In the genomic region with DNA sequence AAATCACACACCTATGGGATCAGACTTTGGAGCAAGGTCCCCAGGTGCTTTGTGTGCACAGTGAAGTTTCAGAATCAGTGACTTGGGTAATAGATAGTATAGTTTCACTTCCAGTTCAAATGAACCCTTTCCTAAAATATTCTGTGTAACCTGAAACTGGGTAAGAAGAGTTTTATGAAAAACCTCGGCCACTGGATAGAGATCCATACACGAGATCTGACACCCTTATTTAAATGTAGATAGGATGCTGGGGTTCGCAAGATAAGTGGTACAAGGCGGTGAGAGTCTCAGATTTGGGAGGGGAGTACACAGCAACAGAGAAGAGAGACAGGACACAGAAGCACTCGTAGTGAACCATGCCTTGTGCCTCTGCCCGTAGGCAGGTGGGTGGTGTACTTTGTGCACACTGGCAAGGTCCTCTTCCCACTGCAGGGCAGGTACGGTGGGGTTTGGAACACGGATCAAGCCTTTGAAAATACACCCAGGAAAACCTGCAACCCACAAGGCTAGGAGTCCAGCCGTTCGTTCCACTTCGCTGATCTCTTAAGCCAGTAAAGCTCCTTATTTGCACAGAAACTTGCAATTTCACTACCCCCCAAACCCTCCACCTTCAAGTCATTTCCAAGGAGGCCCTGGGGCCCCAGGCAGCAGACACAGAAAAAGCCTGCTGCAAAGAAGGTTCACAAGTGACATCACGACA, we compare ENCODE assay signal across 1 cellular context.
A peak's percentile ranks its signal among the peaks of the same experiment; 100 is the strongest.
TF ChIP-seq lines count a peak whose summit lies in the region.

No MANE protein-coding gene starts in this region.

TF ChIP-seq in GM12878, 131 proteins besides CTCF, POLR2A, EP300 and RAD21 (continued from another document and continues in another):
- TF ChIP-seq, protein P1, sequence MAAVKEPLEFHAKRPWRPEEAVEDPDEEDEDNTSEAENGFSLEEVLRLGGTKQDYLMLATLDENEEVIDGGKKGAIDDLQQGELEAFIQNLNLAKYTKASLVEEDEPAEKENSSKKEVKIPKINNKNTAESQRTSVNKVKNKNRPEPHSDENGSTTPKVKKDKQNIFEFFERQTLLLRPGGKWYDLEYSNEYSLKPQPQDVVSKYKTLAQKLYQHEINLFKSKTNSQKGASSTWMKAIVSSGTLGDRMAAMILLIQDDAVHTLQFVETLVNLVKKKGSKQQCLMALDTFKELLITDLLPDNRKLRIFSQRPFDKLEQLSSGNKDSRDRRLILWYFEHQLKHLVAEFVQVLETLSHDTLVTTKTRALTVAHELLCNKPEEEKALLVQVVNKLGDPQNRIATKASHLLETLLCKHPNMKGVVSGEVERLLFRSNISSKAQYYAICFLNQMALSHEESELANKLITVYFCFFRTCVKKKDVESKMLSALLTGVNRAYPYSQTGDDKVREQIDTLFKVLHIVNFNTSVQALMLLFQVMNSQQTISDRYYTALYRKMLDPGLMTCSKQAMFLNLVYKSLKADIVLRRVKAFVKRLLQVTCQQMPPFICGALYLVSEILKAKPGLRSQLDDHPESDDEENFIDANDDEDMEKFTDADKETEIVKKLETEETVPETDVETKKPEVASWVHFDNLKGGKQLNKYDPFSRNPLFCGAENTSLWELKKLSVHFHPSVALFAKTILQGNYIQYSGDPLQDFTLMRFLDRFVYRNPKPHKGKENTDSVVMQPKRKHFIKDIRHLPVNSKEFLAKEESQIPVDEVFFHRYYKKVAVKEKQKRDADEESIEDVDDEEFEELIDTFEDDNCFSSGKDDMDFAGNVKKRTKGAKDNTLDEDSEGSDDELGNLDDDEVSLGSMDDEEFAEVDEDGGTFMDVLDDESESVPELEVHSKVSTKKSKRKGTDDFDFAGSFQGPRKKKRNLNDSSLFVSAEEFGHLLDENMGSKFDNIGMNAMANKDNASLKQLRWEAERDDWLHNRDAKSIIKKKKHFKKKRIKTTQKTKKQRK (IDR thresholded peaks at IDR 0.05; ENCODE audit: low read depth, low read length), result no peak
- TF ChIP-seq NFYA (IDR thresholded peaks at IDR 0.05; ENCODE audit: borderline replicate concordance, low read depth, low read length), result no peak
- no peak for TF ChIP-seq ZNF384 (IDR thresholded peaks at IDR 0.05; ENCODE audit: borderline replicate concordance, low read depth, low read length)
- no peak for TF ChIP-seq POLR2AphosphoS5 (IDR thresholded peaks at IDR 0.05; ENCODE audit: low read length)
- TF ChIP-seq CHD1 (IDR thresholded peaks at IDR 0.05; ENCODE audit: low read depth, low read length), result no peak
- peak; percentile 41; the same call in 1 of the 2 replicates for TF ChIP-seq RUNX3 (IDR thresholded peaks at IDR 0.05; ENCODE audit: low read length)
- no peak for TF ChIP-seq ESRRA (IDR thresholded peaks at IDR 0.05; ENCODE audit: low read length)
- TF ChIP-seq CREB1 (IDR thresholded peaks at IDR 0.05; ENCODE audit: low read depth), result peak; percentile 72; the same call in 1 of the 2 replicates
- TF ChIP-seq SREBF2 (IDR thresholded peaks at IDR 0.05; ENCODE audit: low read length), result no peak
- no peak for TF ChIP-seq SIX5 (IDR thresholded peaks at IDR 0.05; ENCODE audit: low read depth, low read length, severe bottlenecking)
- no peak for TF ChIP-seq TARDBP (IDR thresholded peaks at IDR 0.05; ENCODE audit: borderline replicate concordance)
- TF ChIP-seq, protein P2, sequence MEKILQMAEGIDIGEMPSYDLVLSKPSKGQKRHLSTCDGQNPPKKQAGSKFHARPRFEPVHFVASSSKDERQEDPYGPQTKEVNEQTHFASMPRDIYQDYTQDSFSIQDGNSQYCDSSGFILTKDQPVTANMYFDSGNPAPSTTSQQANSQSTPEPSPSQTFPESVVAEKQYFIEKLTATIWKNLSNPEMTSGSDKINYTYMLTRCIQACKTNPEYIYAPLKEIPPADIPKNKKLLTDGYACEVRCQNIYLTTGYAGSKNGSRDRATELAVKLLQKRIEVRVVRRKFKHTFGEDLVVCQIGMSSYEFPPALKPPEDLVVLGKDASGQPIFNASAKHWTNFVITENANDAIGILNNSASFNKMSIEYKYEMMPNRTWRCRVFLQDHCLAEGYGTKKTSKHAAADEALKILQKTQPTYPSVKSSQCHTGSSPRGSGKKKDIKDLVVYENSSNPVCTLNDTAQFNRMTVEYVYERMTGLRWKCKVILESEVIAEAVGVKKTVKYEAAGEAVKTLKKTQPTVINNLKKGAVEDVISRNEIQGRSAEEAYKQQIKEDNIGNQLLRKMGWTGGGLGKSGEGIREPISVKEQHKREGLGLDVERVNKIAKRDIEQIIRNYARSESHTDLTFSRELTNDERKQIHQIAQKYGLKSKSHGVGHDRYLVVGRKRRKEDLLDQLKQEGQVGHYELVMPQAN (conservative IDR thresholded peaks at IDR 0.05), result no peak
- 0 out of 2 replicates have a peak, but pooled peaks have one; percentile 14 for TF ChIP-seq GABPA (IDR thresholded peaks at IDR 0.05; ENCODE audit: low read depth)
- TF ChIP-seq PAX5 (IDR thresholded peaks at IDR 0.05; ENCODE audit: borderline replicate concordance, low read depth, low read length), result peak; percentile 98
- no peak for TF ChIP-seq ZZZ3 (IDR thresholded peaks at IDR 0.05; ENCODE audit: control insufficient read depth, insufficient read length, low read depth)
- TF ChIP-seq HDAC2 (IDR thresholded peaks at IDR 0.05), result no peak
- TF ChIP-seq CREM (IDR thresholded peaks at IDR 0.05; ENCODE audit: low read depth), result 0 out of 2 replicates have a peak, but pooled peaks have one; percentile 54
- no peak for TF ChIP-seq PAX8 (IDR thresholded peaks at IDR 0.05)
- TF ChIP-seq RFX5 (IDR thresholded peaks at IDR 0.05; ENCODE audit: low read depth, low read length), result no peak
- TF ChIP-seq CEBPB (IDR thresholded peaks at IDR 0.05; ENCODE audit: borderline replicate concordance in 1 of 2, low read depth in 2 of 2, low read length in 2 of 2), result no peak
- TF ChIP-seq, protein P3, sequence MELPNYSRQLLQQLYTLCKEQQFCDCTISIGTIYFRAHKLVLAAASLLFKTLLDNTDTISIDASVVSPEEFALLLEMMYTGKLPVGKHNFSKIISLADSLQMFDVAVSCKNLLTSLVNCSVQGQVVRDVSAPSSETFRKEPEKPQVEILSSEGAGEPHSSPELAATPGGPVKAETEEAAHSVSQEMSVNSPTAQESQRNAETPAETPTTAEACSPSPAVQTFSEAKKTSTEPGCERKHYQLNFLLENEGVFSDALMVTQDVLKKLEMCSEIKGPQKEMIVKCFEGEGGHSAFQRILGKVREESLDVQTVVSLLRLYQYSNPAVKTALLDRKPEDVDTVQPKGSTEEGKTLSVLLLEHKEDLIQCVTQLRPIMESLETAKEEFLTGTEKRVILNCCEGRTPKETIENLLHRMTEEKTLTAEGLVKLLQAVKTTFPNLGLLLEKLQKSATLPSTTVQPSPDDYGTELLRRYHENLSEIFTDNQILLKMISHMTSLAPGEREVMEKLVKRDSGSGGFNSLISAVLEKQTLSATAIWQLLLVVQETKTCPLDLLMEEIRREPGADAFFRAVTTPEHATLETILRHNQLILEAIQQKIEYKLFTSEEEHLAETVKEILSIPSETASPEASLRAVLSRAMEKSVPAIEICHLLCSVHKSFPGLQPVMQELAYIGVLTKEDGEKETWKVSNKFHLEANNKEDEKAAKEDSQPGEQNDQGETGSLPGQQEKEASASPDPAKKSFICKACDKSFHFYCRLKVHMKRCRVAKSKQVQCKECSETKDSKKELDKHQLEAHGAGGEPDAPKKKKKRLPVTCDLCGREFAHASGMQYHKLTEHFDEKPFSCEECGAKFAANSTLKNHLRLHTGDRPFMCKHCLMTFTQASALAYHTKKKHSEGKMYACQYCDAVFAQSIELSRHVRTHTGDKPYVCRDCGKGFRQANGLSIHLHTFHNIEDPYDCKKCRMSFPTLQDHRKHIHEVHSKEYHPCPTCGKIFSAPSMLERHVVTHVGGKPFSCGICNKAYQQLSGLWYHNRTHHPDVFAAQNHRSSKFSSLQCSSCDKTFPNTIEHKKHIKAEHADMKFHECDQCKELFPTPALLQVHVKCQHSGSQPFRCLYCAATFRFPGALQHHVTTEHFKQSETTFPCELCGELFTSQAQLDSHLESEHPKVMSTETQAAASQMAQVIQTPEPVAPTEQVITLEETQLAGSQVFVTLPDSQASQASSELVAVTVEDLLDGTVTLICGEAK (IDR thresholded peaks at IDR 0.05; ENCODE audit: borderline replicate concordance), result no peak
- TF ChIP-seq, protein P4, sequence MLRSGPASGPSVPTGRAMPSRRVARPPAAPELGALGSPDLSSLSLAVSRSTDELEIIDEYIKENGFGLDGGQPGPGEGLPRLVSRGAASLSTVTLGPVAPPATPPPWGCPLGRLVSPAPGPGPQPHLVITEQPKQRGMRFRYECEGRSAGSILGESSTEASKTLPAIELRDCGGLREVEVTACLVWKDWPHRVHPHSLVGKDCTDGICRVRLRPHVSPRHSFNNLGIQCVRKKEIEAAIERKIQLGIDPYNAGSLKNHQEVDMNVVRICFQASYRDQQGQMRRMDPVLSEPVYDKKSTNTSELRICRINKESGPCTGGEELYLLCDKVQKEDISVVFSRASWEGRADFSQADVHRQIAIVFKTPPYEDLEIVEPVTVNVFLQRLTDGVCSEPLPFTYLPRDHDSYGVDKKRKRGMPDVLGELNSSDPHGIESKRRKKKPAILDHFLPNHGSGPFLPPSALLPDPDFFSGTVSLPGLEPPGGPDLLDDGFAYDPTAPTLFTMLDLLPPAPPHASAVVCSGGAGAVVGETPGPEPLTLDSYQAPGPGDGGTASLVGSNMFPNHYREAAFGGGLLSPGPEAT (IDR thresholded peaks at IDR 0.05; ENCODE audit: low read depth), result no peak
- TF ChIP-seq CBX3 (IDR thresholded peaks at IDR 0.05; ENCODE audit: borderline replicate concordance, low read depth), result no peak
- TF ChIP-seq FOS (IDR thresholded peaks at IDR 0.05; ENCODE audit: borderline replicate concordance, extremely low read depth, insufficient read length), result no peak
- TF ChIP-seq NFIC (IDR thresholded peaks at IDR 0.05; ENCODE audit: low read depth, low read length), result peak; percentile 55
- no peak for TF ChIP-seq SMARCA5 (IDR thresholded peaks at IDR 0.05)
- TF ChIP-seq SP1 (IDR thresholded peaks at IDR 0.05; ENCODE audit: low read depth, low read length), result no peak
- no peak for TF ChIP-seq ZSCAN29 (IDR thresholded peaks at IDR 0.05)
- TF ChIP-seq SUPT20H (IDR thresholded peaks at IDR 0.05; ENCODE audit: borderline replicate concordance, control insufficient read depth, low read depth, low read length), result no peak
- 0 out of 2 replicates have a peak, but pooled peaks have one; percentile 8 for TF ChIP-seq DPF2 (IDR thresholded peaks at IDR 0.05)
- no peak for TF ChIP-seq MYC (IDR thresholded peaks at IDR 0.05; ENCODE audit: insufficient read depth, insufficient read length, insufficient replicate concordance, low read length, severe bottlenecking)
- peak; percentile 74; the same call in 1 of the 2 replicates for TF ChIP-seq MTA3 (IDR thresholded peaks at IDR 0.05; ENCODE audit: borderline replicate concordance, low read length)
- peak; percentile 64; the same call in 1 of the 2 replicates for TF ChIP-seq MEF2A (IDR thresholded peaks at IDR 0.05; ENCODE audit: insufficient read depth, low read depth, low read length)
- TF ChIP-seq, protein P5, sequence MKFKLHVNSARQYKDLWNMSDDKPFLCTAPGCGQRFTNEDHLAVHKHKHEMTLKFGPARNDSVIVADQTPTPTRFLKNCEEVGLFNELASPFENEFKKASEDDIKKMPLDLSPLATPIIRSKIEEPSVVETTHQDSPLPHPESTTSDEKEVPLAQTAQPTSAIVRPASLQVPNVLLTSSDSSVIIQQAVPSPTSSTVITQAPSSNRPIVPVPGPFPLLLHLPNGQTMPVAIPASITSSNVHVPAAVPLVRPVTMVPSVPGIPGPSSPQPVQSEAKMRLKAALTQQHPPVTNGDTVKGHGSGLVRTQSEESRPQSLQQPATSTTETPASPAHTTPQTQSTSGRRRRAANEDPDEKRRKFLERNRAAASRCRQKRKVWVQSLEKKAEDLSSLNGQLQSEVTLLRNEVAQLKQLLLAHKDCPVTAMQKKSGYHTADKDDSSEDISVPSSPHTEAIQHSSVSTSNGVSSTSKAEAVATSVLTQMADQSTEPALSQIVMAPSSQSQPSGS (IDR thresholded peaks at IDR 0.05; ENCODE audit: low read length), result peak; percentile 60
- TF ChIP-seq NRF1 (conservative IDR thresholded peaks at IDR 0.05; ENCODE audit: low read depth, low read length), result no peak
- TF ChIP-seq NR2F1 (conservative IDR thresholded peaks at IDR 0.05), result no peak
- TF ChIP-seq SMC3 (IDR thresholded peaks at IDR 0.05; ENCODE audit: borderline replicate concordance, low read length), result no peak
- no peak for TF ChIP-seq SUZ12 (IDR thresholded peaks at IDR 0.05; ENCODE audit: unreplicated experiment)
- peak in 1 of 2 experiments; percentile 69; a peak in 1 of 4 replicates for TF ChIP-seq SRF (IDR thresholded peaks at IDR 0.05; ENCODE audit: low read depth in 2 of 2, low read length in 2 of 2)
- no peak for TF ChIP-seq RAD51 (IDR thresholded peaks at IDR 0.05)
- TF ChIP-seq, protein P6, sequence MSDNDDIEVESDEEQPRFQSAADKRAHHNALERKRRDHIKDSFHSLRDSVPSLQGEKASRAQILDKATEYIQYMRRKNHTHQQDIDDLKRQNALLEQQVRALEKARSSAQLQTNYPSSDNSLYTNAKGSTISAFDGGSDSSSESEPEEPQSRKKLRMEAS (IDR thresholded peaks at IDR 0.05; ENCODE audit: low read depth, low read length), result no peak
- no peak for TF ChIP-seq TCF12 (IDR thresholded peaks at IDR 0.05; ENCODE audit: low read depth, low read length)
- TF ChIP-seq RB1 (IDR thresholded peaks at IDR 0.05; ENCODE audit: borderline replicate concordance), result no peak
- no peak for TF ChIP-seq BRCA1 (IDR thresholded peaks at IDR 0.05; ENCODE audit: low read depth, low read length)
- 0 out of 2 replicates have a peak, but pooled peaks have one; percentile 42 for TF ChIP-seq PML (IDR thresholded peaks at IDR 0.05; ENCODE audit: low read length)
- TF ChIP-seq CHD2 (IDR thresholded peaks at IDR 0.05; ENCODE audit: borderline replicate concordance, low read depth, low read length), result no peak
- TF ChIP-seq, protein P7, sequence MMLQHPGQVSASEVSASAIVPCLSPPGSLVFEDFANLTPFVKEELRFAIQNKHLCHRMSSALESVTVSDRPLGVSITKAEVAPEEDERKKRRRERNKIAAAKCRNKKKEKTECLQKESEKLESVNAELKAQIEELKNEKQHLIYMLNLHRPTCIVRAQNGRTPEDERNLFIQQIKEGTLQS (IDR thresholded peaks at IDR 0.05; ENCODE audit: borderline replicate concordance, extremely low read depth, low read depth, low read length), result no peak
- TF ChIP-seq MTA2 (IDR thresholded peaks at IDR 0.05; ENCODE audit: low read depth), result no peak
- TF ChIP-seq ZBED1 (IDR thresholded peaks at IDR 0.05; ENCODE audit: borderline replicate concordance), result no peak
- no peak for TF ChIP-seq RELA (IDR thresholded peaks at IDR 0.05; ENCODE audit: borderline replicate concordance, partially characterized antibody)
- TF ChIP-seq MXI1 (IDR thresholded peaks at IDR 0.05; ENCODE audit: low read depth, low read length), result no peak
- TF ChIP-seq BCL11A (IDR thresholded peaks at IDR 0.05; ENCODE audit: low read depth, low read length), result no peak
- no peak for TF ChIP-seq SMAD5 (IDR thresholded peaks at IDR 0.05; ENCODE audit: low read depth)
- no peak for TF ChIP-seq ZNF622 (IDR thresholded peaks at IDR 0.05)
- TF ChIP-seq LARP7 (IDR thresholded peaks at IDR 0.05), result no peak
